ENCODE assay signal across 1 cellular context in genomic region chr15:74170083-74170844, GRCh38.
TF ChIP-seq lines count a peak whose summit lies in the region.

No MANE protein-coding gene starts in this region.

TF ChIP-seq in H1, 55 proteins besides CTCF, POLR2A, EP300 and RAD21:
- no peak for TF ChIP-seq TCF12 (IDR thresholded peaks at IDR 0.05; ENCODE audit: low read depth, low read length)
- no peak for TF ChIP-seq RFX5 (IDR thresholded peaks at IDR 0.05; ENCODE audit: borderline replicate concordance, low read depth, low read length)
- TF ChIP-seq BCL11A (IDR thresholded peaks at IDR 0.05; ENCODE audit: low read depth in 2 of 2, low read length in 2 of 2): no peak
- no peak for TF ChIP-seq SUZ12 (IDR thresholded peaks at IDR 0.05; ENCODE audit: low read length)
- TF ChIP-seq FOSL1 (IDR thresholded peaks at IDR 0.05; ENCODE audit: insufficient read depth, low read depth, low read length): no peak
- TF ChIP-seq TBP (IDR thresholded peaks at IDR 0.05; ENCODE audit: low read depth, low read length): no peak
- TF ChIP-seq EGR1 (IDR thresholded peaks at IDR 0.05; ENCODE audit: borderline replicate concordance, low read depth, low read length): no peak
- TF ChIP-seq CREB1 (IDR thresholded peaks at IDR 0.05): no peak
- TF ChIP-seq SIX5 (IDR thresholded peaks at IDR 0.05; ENCODE audit: low read depth, low read length): no peak
- no peak for TF ChIP-seq HDAC2 (IDR thresholded peaks at IDR 0.05; ENCODE audit: borderline replicate concordance in 1 of 2, low read depth in 2 of 2, low read length in 2 of 2)
- TF ChIP-seq CHD7 (IDR thresholded peaks at IDR 0.05; ENCODE audit: insufficient replicate concordance, low read length): no peak
- no peak for TF ChIP-seq RXRA (IDR thresholded peaks at IDR 0.05; ENCODE audit: insufficient read depth, low read depth, low read length)
- TF ChIP-seq, protein P1, sequence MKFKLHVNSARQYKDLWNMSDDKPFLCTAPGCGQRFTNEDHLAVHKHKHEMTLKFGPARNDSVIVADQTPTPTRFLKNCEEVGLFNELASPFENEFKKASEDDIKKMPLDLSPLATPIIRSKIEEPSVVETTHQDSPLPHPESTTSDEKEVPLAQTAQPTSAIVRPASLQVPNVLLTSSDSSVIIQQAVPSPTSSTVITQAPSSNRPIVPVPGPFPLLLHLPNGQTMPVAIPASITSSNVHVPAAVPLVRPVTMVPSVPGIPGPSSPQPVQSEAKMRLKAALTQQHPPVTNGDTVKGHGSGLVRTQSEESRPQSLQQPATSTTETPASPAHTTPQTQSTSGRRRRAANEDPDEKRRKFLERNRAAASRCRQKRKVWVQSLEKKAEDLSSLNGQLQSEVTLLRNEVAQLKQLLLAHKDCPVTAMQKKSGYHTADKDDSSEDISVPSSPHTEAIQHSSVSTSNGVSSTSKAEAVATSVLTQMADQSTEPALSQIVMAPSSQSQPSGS (IDR thresholded peaks at IDR 0.05; ENCODE audit: low read length): no peak
- TF ChIP-seq JUN (IDR thresholded peaks at IDR 0.05; ENCODE audit: low read depth, low read length): no peak
- no peak for TF ChIP-seq GTF2F1 (IDR thresholded peaks at IDR 0.05; ENCODE audit: borderline replicate concordance, low read depth, low read length)
- TF ChIP-seq, protein P2, sequence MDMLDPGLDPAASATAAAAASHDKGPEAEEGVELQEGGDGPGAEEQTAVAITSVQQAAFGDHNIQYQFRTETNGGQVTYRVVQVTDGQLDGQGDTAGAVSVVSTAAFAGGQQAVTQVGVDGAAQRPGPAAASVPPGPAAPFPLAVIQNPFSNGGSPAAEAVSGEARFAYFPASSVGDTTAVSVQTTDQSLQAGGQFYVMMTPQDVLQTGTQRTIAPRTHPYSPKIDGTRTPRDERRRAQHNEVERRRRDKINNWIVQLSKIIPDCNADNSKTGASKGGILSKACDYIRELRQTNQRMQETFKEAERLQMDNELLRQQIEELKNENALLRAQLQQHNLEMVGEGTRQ (IDR thresholded peaks at IDR 0.05; ENCODE audit: low read length): no peak
- TF ChIP-seq POU5F1 (IDR thresholded peaks at IDR 0.05; ENCODE audit: low read depth, low read length): no peak
